8 cellular contexts compared by ENCODE assay signal in genomic region chr18:68714356-68714706, GRCh38. TPM values are rescaled to one million over a fixed set of nuclear protein-coding genes. Genes with fewer than 3 reads are reported as not detected.
DNase-seq lines count a peak whose midpoint lies in the region; ATAC-seq and TF ChIP-seq lines count a peak whose summit lies in the region.

No MANE protein-coding gene starts in this region.

- peaks cover 14% of the 10 kb centered on the region for H3K4me1 ChIP-seq in neuron (ENCODE audit: insufficient read depth, low read length)

- H3K36me3 ChIP-seq in WERI-Rb-1, result peaks cover 4% of the 10 kb centered on the region; the same call in 1 of the 2 replicates
- H3K36me3 ChIP-seq in neuron (ENCODE audit: insufficient read depth, low read length), result peaks cover 39% of the 10 kb centered on the region

- H3K27me3 ChIP-seq in WERI-Rb-1 (ENCODE audit: insufficient read depth, low read depth, severe bottlenecking) (no peaks in the 10 kb centered on the region), neuron (ENCODE audit: insufficient read depth, low read length) (no peaks in the 10 kb centered on the region)

- no peaks in the 10 kb centered on the region for H3K9me3 ChIP-seq in WERI-Rb-1 (ENCODE audit: severe bottlenecking)
- no peaks in the 10 kb centered on the region for H3K9me3 ChIP-seq in neuron (ENCODE audit: low read length)

- TF ChIP-seq CTCF in WERI-Rb-1 (IDR thresholded peaks at IDR 0.05; ENCODE audit: low read depth, low read length), result no peak
- TF ChIP-seq CTCF in fibroblast of villous mesenchyme (IDR thresholded peaks at IDR 0.05; ENCODE audit: insufficient read depth, low read depth, low read length), result no peak

- peak overlapping the region; percentile 81 for H3K4me3 ChIP-seq in WERI-Rb-1 (ENCODE audit: low read depth, low read length)
- H3K4me3 ChIP-seq in fibroblast of villous mesenchyme (ENCODE audit: low read depth, low read length), result peak overlapping the region; percentile 92
- peak overlapping the region; percentile 68 for H3K4me3 ChIP-seq in neuron (ENCODE audit: low read length)

- DNase-seq in AG20443 (ENCODE audit: low spot score) (peak; percentile 29), WERI-Rb-1 (peak; percentile 9), fibroblast of villous mesenchyme (ENCODE audit: low read depth) (peak; percentile 30), superior temporal gyrus (ENCODE audit: extremely low spot score) (no peak), SKM-1 (lab: John Stamatoyannopoulos, UW; ENCODE audit: unreplicated experiment) (no peak)

- peak overlapping the region; percentile 48 for H2AFZ ChIP-seq in neuron (ENCODE audit: low read depth, low read length)

- ATAC-seq in GM18873 (IDR thresholded peaks at IDR 0.05; ENCODE audit: low FRiP score, unreplicated experiment) (peak; percentile 10), HG03280 (IDR thresholded peaks at IDR 0.05; ENCODE audit: unreplicated experiment) (peak; percentile 10)

- peak overlapping the region; percentile 78 for H3K27ac ChIP-seq in WERI-Rb-1

RNA-seq across cellular contexts. Expression of gene TMX3, which starts 0.6 kb away (rescaled TPM):
- total RNA-seq in fibroblast of villous mesenchyme, result 115 and 152 TPM in 2 replicates

Comparison
In these comparisons a context has a peak if more than half of its experiments do, and no peak if none do; other contexts are left out.
1. DNase-seq: peak in AG20443 (single experiment), WERI-Rb-1 (single experiment) and fibroblast of villous mesenchyme (single experiment); none in superior temporal gyrus (single experiment) and SKM-1 (single experiment).
2. Peak in every context shown above with its lines, with median percentiles within 50 percentile points of each other: H3K4me3 ChIP-seq.